9 cellular contexts compared by ENCODE assay signal in genomic region chrX:21798677-21799219, GRCh38. TPM values are rescaled to one million over a fixed set of nuclear protein-coding genes. Genes with fewer than 3 reads are reported as not detected.
DNase-seq lines count a peak whose midpoint lies in the region; ATAC-seq lines count a peak whose summit lies in the region.
"Had no signal": no experiment of that assay in that cellular context is flagged by ENCODE, and none has a peak within 500 bp of the region (broad histone marks: within the 10 kb centered on the region; RNA-seq: fewer than 3 reads in every experiment).

No MANE protein-coding gene starts in this region.

- peak; percentile 66 for ATAC-seq in HG02870 (IDR thresholded peaks at IDR 0.05; ENCODE audit: unreplicated experiment)
- ATAC-seq in HG02763 (IDR thresholded peaks at IDR 0.05; ENCODE audit: unreplicated experiment): no peak

- peak; percentile 95 for DNase-seq in A172 (ENCODE audit: low spot score)
- DNase-seq in NCI-H748 (lab: John Stamatoyannopoulos, UW; ENCODE audit: unreplicated experiment): peak; percentile 81
- DNase-seq in glomerular visceral epithelial cell (ENCODE audit: extremely low spot score): peak; percentile 80
- DNase-seq in nucleus accumbens (lab: John Stamatoyannopoulos, UW): no peak
- DNase-seq in KG1 (lab: John Stamatoyannopoulos, UW): no peak
- no peak for DNase-seq in activated naive CD4-positive, alpha-beta T cell (lab: John Stamatoyannopoulos, UW)

RNA-seq across cellular contexts. Expression of gene MBTPS2, which starts 40.7 kb away (rescaled TPM):
- 15.4 and 15.9 TPM in 2 replicates for total RNA-seq in A172 (2014; rRNA removed; shearing (Covaris generic))

RNA-seq across cellular contexts. Expression of gene SMPX, which starts 40.8 kb away (rescaled TPM):
- not detected in 2 replicates for total RNA-seq in A172 (2014; rRNA removed; shearing (Covaris generic))
- total RNA-seq: subcutaneous adipose tissue had no signal

RNA-seq across cellular contexts. Expression of gene YY2, which starts 57.0 kb away (rescaled TPM):
- 4.1 and 4.3 TPM in 2 replicates for total RNA-seq in A172 (2014; rRNA removed; shearing (Covaris generic))

Comparison
In these comparisons a context has a peak if more than half of its experiments do, and no peak if none do; other contexts are left out.
1. DNase-seq: peak in A172 (single experiment), NCI-H748 (single experiment) and glomerular visceral epithelial cell (single experiment); none in nucleus accumbens (0 of 56), KG1 (single experiment) and activated naive CD4-positive, alpha-beta T cell (0 of 4).